22 cellular contexts compared by ENCODE assay signal in genomic region chr1:70196333-70196732, GRCh38.
"Had no signal": no experiment of that assay in that cellular context is flagged by ENCODE, and none has a peak within 500 bp of the region (broad histone marks: within the 10 kb centered on the region; RNA-seq: fewer than 3 reads in every experiment).

No MANE protein-coding gene starts in this region.

- FAIRE-seq: astrocyte had no signal

- ATAC-seq: activated naive CD4-positive, alpha-beta T cell treated with anti-CD3 and anti-CD28 coated beads, Interleukin-2, amount 50 U/mL, for 72 hours; activated T-cell treated with anti-CD3 and anti-CD28 coated beads, Interleukin-2, amount 50 U/mL, for 4 hours; SK-N-SH treated with all-trans-retinoic acid at 6 μM for 48 hours; WTC11 had no signal

- H2AFZ ChIP-seq: PC-9 had no signal

- H3K4me2 ChIP-seq: PC-9 had no signal

- H3K4me1 Mint-ChIP-seq: WTC11 had no signal

- H3K27ac Mint-ChIP-seq: activated CD4-positive, alpha-beta memory T cell treated with anti-CD3 and anti-CD28 coated beads for 36 hours; activated CD4-positive, alpha-beta T cell treated with anti-CD3 and anti-CD28 coated beads, Interleukin-2, amount 10 ng/mL, durations not matched to agents 7 days and 5 days; T-helper 1 cell treated with Interleukin-12 subunit alpha and Interleukin-12 subunit beta and Interleukin-4 antibody, amounts not matched to agents 30 μg/mL and 1 μg/mL, for 36 hours; WTC11 had no signal

- H3K4me3 Mint-ChIP-seq: activated CD4-positive, alpha-beta memory T cell treated with anti-CD3 and anti-CD28 coated beads for 36 hours; activated CD4-positive, alpha-beta T cell treated with anti-CD3 and anti-CD28 coated beads, Interleukin-2, amount 10 ng/mL, durations not matched to agents 7 days and 5 days; activated T-cell treated with anti-CD3 and anti-CD28 coated beads, Interleukin-2, amount 50 U/mL, for 4 hours; brain; central memory CD8-positive, alpha-beta T cell; T-helper 1 cell treated with Interleukin-12 subunit alpha and Interleukin-12 subunit beta and Interleukin-4 antibody, amounts not matched to agents 30 μg/mL and 1 μg/mL, for 36 hours; WTC11 had no signal

- H3K27me3 Mint-ChIP-seq: activated CD4-positive, alpha-beta memory T cell treated with anti-CD3 and anti-CD28 coated beads for 36 hours; activated CD4-positive, alpha-beta T cell treated with anti-CD3 and anti-CD28 coated beads, Interleukin-2, amount 10 ng/mL, durations not matched to agents 7 days and 5 days; brain; central memory CD8-positive, alpha-beta T cell had no signal

- H3K27ac ChIP-seq: PC-9 had no signal

- H3K4me3 ChIP-seq: PC-9 had no signal

- DNase-seq: activated CD4-positive, alpha-beta memory T cell treated with anti-CD3 and anti-CD28 coated beads for 36 hours; activated CD4-positive, alpha-beta T cell treated with anti-CD3 and anti-CD28 coated beads, Interleukin-2, amount 10 ng/mL, durations not matched to agents 7 days and 5 days; activated CD8-positive, alpha-beta memory T cell treated with anti-CD3 and anti-CD28 coated beads for 24 hours; activated effector memory CD4-positive, alpha-beta T cell treated with anti-CD3 and anti-CD28 coated beads, Interleukin-2, amount 50 U/mL, for 16 hours; activated naive CD4-positive, alpha-beta T cell treated with Interleukin-2 at 50 U/mL for 16 hours; activated T-cell treated with anti-CD3 and anti-CD28 coated beads, Interleukin-2, amount 50 U/mL, for 4 hours; amygdala; cortex of kidney; MM.1S; NCI-H146; NCI-H187 treated with DMSO at 0.1 percent for 48 hours; NCI-H2081 treated with DMSO at 0.1 percent for 48 hours; NCI-H446; NCI-H524; PC-9 had no signal

- H3K9me3 Mint-ChIP-seq: activated CD4-positive, alpha-beta T cell treated with anti-CD3 and anti-CD28 coated beads, Interleukin-2, amount 10 ng/mL, durations not matched to agents 7 days and 5 days; activated naive CD4-positive, alpha-beta T cell treated with anti-CD3 and anti-CD28 coated beads, Interleukin-2, amount 50 U/mL, for 72 hours; activated T-cell treated with anti-CD3 and anti-CD28 coated beads, Interleukin-2, amount 50 U/mL, for 4 hours; central memory CD8-positive, alpha-beta T cell had no signal

- H3K36me3 Mint-ChIP-seq: WTC11 had no signal
